Comparison of ENCODE assay signal across 8 cellular contexts in genomic region chr9:128323786-128324185, GRCh38. TPM values are rescaled to one million over a fixed set of nuclear protein-coding genes. Genes with fewer than 3 reads are reported as not detected.
DNase-seq lines count a peak whose midpoint lies in the region; ATAC-seq and TF ChIP-seq lines count a peak whose summit lies in the region.

No MANE protein-coding gene starts in this region.

- DNase-seq in GM23248 (no peak), SJSA1 (ENCODE audit: low read depth in 1 of 2, low spot score in 2 of 2) (no peak), fibroblast of mammary gland (ENCODE audit: low read depth) (no peak), gastrocnemius medialis (no peak), foreskin melanocyte (no peak), SW 1271 (lab: John Stamatoyannopoulos, UW) (no peak)

- no peak for TF ChIP-seq CTCF in fibroblast of mammary gland (conservative IDR thresholded peaks at IDR 0.05; ENCODE audit: control insufficient read depth, insufficient read depth, low read depth, low read length)
- TF ChIP-seq CTCF in gastrocnemius medialis (IDR thresholded peaks at IDR 0.05 in 4 of 5, conservative IDR thresholded peaks at IDR 0.05 in 1 of 5): no peak

- in situ Hi-C loops in GM23248 (cut with MboI) (no loop called here), gastrocnemius medialis (cut with MboI; ENCODE audit: low sequenced_read_pairs in 4 of 4) (no loop called here)

- H3K27me3 ChIP-seq in GM23248 (replicated peaks; ENCODE audit: insufficient read depth) (no peaks in the 10 kb centered on the region), SJSA1 (replicated peaks) (no peaks in the 10 kb centered on the region), gastrocnemius medialis (no peaks in the 10 kb centered on the region)

- H4K20me1 ChIP-seq in GM23248 (ENCODE audit: insufficient read depth): no peaks in the 10 kb centered on the region

- ATAC-seq in gastrocnemius medialis (no peak), HG03565 (IDR thresholded peaks at IDR 0.05; ENCODE audit: unreplicated experiment) (no peak), HG03108 (IDR thresholded peaks at IDR 0.05; ENCODE audit: unreplicated experiment) (no peak)

- H3K36me3 ChIP-seq in GM23248 (ENCODE audit: low read depth) (0 out of 2 replicates have a peak, but pooled peaks cover 9% of the 10 kb centered on the region), SJSA1 (peaks cover 23% of the 10 kb centered on the region), gastrocnemius medialis (peaks cover 0 to 46% of the 10 kb centered on the region in 2 donors)

- H3K9ac ChIP-seq in GM23248: peak overlapping the region; percentile 88

- H3K4me2 ChIP-seq in GM23248 (ENCODE audit: unreplicated experiment): peak overlapping the region; percentile 83

- H3K4me1 ChIP-seq in GM23248 (ENCODE audit: insufficient read depth) (peaks cover 13% of the 10 kb centered on the region), SJSA1 (replicated peaks) (peaks cover 10% of the 10 kb centered on the region), gastrocnemius medialis (peaks cover 16 to 35% of the 10 kb centered on the region in 2 donors)

- H3K9me3 ChIP-seq in GM23248 (ENCODE audit: low read depth): no peaks in the 10 kb centered on the region
- H3K9me3 ChIP-seq in SJSA1 (replicated peaks): no peaks in the 10 kb centered on the region
- H3K9me3 ChIP-seq in gastrocnemius medialis: no peaks in the 10 kb centered on the region

- TF ChIP-seq POLR2A in gastrocnemius medialis (IDR thresholded peaks at IDR 0.05): no peak

- H3K27ac ChIP-seq in GM23248 (peak overlapping the region; percentile 89), SJSA1 (no peak overlapping the region), gastrocnemius medialis (no peak overlapping the region)

- intact Hi-C loops in gastrocnemius medialis (cut with DNase I; ENCODE audit: low total_unique reads): loop anchor here (2.0 kb wide), 3 partner anchors 47 to 133 kb away; partner anchors contain the start of genes GOLGA2, ODF2, SWI5 and URM1

- peaks cover 73% of the 10 kb centered on the region for H3K79me2 ChIP-seq in GM23248 (ENCODE audit: insufficient read depth)

- no peaks in the 10 kb centered on the region for H3K9me2 ChIP-seq in GM23248 (ENCODE audit: insufficient read depth)

- H2AFZ ChIP-seq in GM23248: no peak overlapping the region; the same call in 1 of the 2 replicates

- H3F3A ChIP-seq in GM23248 (ENCODE audit: insufficient read depth): peaks cover 11% of the 10 kb centered on the region; the same call in 1 of the 2 replicates

- 87 to 91% methylated on average over 12 of the region's 12 CpGs for WGBS in GM23248 (ENCODE audit: low coverage in 1 of 2, low lambda C conversion rate in 2 of 2, missing lambda C conversion rate in 2 of 2), 2 experiments

- H3K4me3 ChIP-seq in GM23248: peak overlapping the region; percentile 92
- H3K4me3 ChIP-seq in SJSA1: peak overlapping the region; percentile 80
- peak overlapping the region; percentile 93 for H3K4me3 ChIP-seq in fibroblast of mammary gland (ENCODE audit: control insufficient read depth, low read depth, low read length)
- peak overlapping the region; percentile 75 to 97 (median 94) for H3K4me3 ChIP-seq in gastrocnemius medialis

RNA-seq across cellular contexts. Expression of gene COQ4, which starts 1.1 kb away (rescaled TPM):
- total RNA-seq in GM23248 (2014; rRNA removed; shearing (Covaris generic)): 29.1 and 46.8 TPM in 2 replicates
- polyA plus RNA-seq in GM23248 (2016; fragmentation: Nextera tagmentation; extraction: Ambion mirVana): 34.1 and 36.0 TPM in 2 replicates
- total RNA-seq in SJSA1 (2014; rRNA removed; shearing (Covaris generic)): 27.8 and 36.6 TPM in 2 replicates
- total RNA-seq in gastrocnemius medialis: 10 to 100 TPM; 25.1 to 42.4 (median 34.3) TPM

RNA-seq across cellular contexts. Expression of gene TRUB2, which starts 1.5 kb away (rescaled TPM):
- total RNA-seq in GM23248 (2014; rRNA removed; shearing (Covaris generic)): 10.0 and 13.8 TPM in 2 replicates
- polyA plus RNA-seq in GM23248 (2016; fragmentation: Nextera tagmentation; extraction: Ambion mirVana): 30.3 and 33.2 TPM in 2 replicates
- total RNA-seq in SJSA1 (2014; rRNA removed; shearing (Covaris generic)): 8.4 and 18.3 TPM in 2 replicates
- total RNA-seq in gastrocnemius medialis: 10 to 100 TPM in 3 of 4 donors, 1 to 10 TPM in 1; 7.1 to 18.1 (median 14.3) TPM

RNA-seq across cellular contexts. Expression of gene SLC27A4, which starts 16.5 kb away (rescaled TPM):
- 22.9 and 30.9 TPM in 2 replicates for total RNA-seq in GM23248 (2014; rRNA removed; shearing (Covaris generic))
- 11.8 and 12.3 TPM in 2 replicates for polyA plus RNA-seq in GM23248 (2016; fragmentation: Nextera tagmentation; extraction: Ambion mirVana)
- 23.3 and 26.4 TPM in 2 replicates for total RNA-seq in SJSA1 (2014; rRNA removed; shearing (Covaris generic))
- total RNA-seq in gastrocnemius medialis: 10 to 100 TPM; 10.9 to 30.4 (median 26.1) TPM

RNA-seq across cellular contexts. Expression of gene URM1, which starts 47.4 kb away (rescaled TPM):
- total RNA-seq in GM23248 (2014; rRNA removed; shearing (Covaris generic)): 39.2 and 59.2 TPM in 2 replicates
- 60.9 and 64.4 TPM in 2 replicates for polyA plus RNA-seq in GM23248 (2016; fragmentation: Nextera tagmentation; extraction: Ambion mirVana)
- 22.7 and 35.0 TPM in 2 replicates for total RNA-seq in SJSA1 (2014; rRNA removed; shearing (Covaris generic))
- 10 to 100 TPM; 24.1 to 34.1 (median 32.9) TPM for total RNA-seq in gastrocnemius medialis

RNA-seq across cellular contexts. Expression of gene SWI5, which starts 47.7 kb away (rescaled TPM):
- 32.8 and 43.3 TPM in 2 replicates for total RNA-seq in GM23248 (2014; rRNA removed; shearing (Covaris generic))
- 60.7 and 64.9 TPM in 2 replicates for polyA plus RNA-seq in GM23248 (2016; fragmentation: Nextera tagmentation; extraction: Ambion mirVana)
- total RNA-seq in SJSA1 (2014; rRNA removed; shearing (Covaris generic)): 25.4 and 26.7 TPM in 2 replicates
- total RNA-seq in gastrocnemius medialis: 10 to 100 TPM; 12.7 to 23.8 (median 13.5) TPM
